ENCODE assay signal across 10 cellular contexts in genomic region chr6:157228421-157229218, GRCh38.
DNase-seq lines count a peak whose midpoint lies in the region; ATAC-seq and TF ChIP-seq lines count a peak whose summit lies in the region.
"Had no signal": no experiment of that assay in that cellular context is flagged by ENCODE, and none has a peak within 500 bp of the region (broad histone marks: within the 10 kb centered on the region; RNA-seq: fewer than 3 reads in every experiment).

No MANE protein-coding gene starts in this region.

- no peak for TF ChIP-seq EP300 in SK-N-SH (IDR thresholded peaks at IDR 0.05; ENCODE audit: borderline replicate concordance in 1 of 2, low read depth in 1 of 2, low read length in 1 of 2)

- WGBS in SK-N-SH (ENCODE audit: low lambda C conversion rate) = 54% methylated on average over 15 of the region's 25 CpGs

- H3K4me3 ChIP-seq in SK-N-SH (ENCODE audit: low read depth in 2 of 2, low read length in 1 of 2) (no peak overlapping the region), PC-3 (ENCODE audit: low read length) (no peak overlapping the region)
- H3K4me3 ChIP-seq: A549, upper lobe of left lung had no signal

- CTCF ChIA-PET in SK-N-SH (lab: Yijun Ruan, JAX) (interaction anchor here (0.5 to 1.8 kb wide), 6 partner anchors 10 to 49 kb away, joined by 3 to 8 read pairs (median 4); no protein-coding TSS in a partner anchor), PC-3 (lab: Charles Lee) (no interaction called here)

- H3K27ac ChIP-seq in SK-N-SH (ENCODE audit: low read depth in 2 of 2, low read length in 1 of 2) (peak overlapping the region in 1 of 2 experiments; percentile 56; a peak in 2 of 4 replicates), PC-3 (ENCODE audit: low read length) (no peak overlapping the region)
- H3K27ac ChIP-seq: A549, upper lobe of left lung had no signal

- intact Hi-C loops in PC-3 (cut with micrococcal nuclease) = no loop called here

- no TSS peak for BruUV-seq in PC-3 (replicated peaks; lab: Mats Ljungman, UMichigan)

- no peaks in the 10 kb centered on the region for H3K9me3 ChIP-seq in SK-N-SH
- no peaks in the 10 kb centered on the region for H3K9me3 ChIP-seq in PC-3 (ENCODE audit: low read length)
- H3K9me3 ChIP-seq: A549, upper lobe of left lung had no signal

- H3K9me2 ChIP-seq in SK-N-SH = no peaks in the 10 kb centered on the region
- H3K9me2 ChIP-seq in PC-3 (replicated peaks; ENCODE audit: low read length) = no peaks in the 10 kb centered on the region

- DNase-seq in SK-N-SH = peak; percentile 87
- peak; percentile 99 for DNase-seq in NCI-H146 (lab: John Stamatoyannopoulos, UW)
- DNase-seq in SHP77 (lab: John Stamatoyannopoulos, UW) = peak; percentile 90 to 94
- peak; percentile 66 for DNase-seq in occipital lobe (lab: John Stamatoyannopoulos, UW)
- DNase-seq in PC-3 = no peak
- DNase-seq in omental fat pad (ENCODE audit: low spot score) = no peak

- H3K4me2 ChIP-seq in SK-N-SH (no peak overlapping the region), PC-3 (ENCODE audit: low read length) (no peak overlapping the region)
- H3K4me2 ChIP-seq: A549 had no signal

- no peaks in the 10 kb centered on the region for H4K20me1 ChIP-seq in SK-N-SH (ENCODE audit: insufficient read depth)
- H4K20me1 ChIP-seq in PC-3 (ENCODE audit: low read length) = no peaks in the 10 kb centered on the region

- H3K27me3 ChIP-seq in SK-N-SH (ENCODE audit: insufficient read depth) (no peaks in the 10 kb centered on the region), PC-3 (ENCODE audit: low read length) (no peaks in the 10 kb centered on the region)
- H3K27me3 ChIP-seq: upper lobe of left lung had no signal

- no peak for TF ChIP-seq RAD21 in SK-N-SH (IDR thresholded peaks at IDR 0.05; ENCODE audit: low read length)

- POLR2A ChIA-PET in SK-N-SH (lab: Yijun Ruan, JAX) = no interaction called here
- POLR2A ChIA-PET in PC-3 (lab: Charles Lee; ENCODE audit: unreplicated experiment) = no interaction called here

- no peak overlapping the region for H3K9ac ChIP-seq in SK-N-SH
- no peak overlapping the region for H3K9ac ChIP-seq in PC-3 (ENCODE audit: low read length)

- H3K36me3 ChIP-seq in SK-N-SH (replicated peaks in 1 of 2; ENCODE audit: control insufficient read depth in 1 of 2, insufficient read depth in 2 of 2, low read length in 1 of 2) (no peaks in the 10 kb centered on the region), PC-3 (ENCODE audit: low read depth, low read length) (no peaks in the 10 kb centered on the region)
- H3K36me3 ChIP-seq: upper lobe of left lung had no signal

- no peak for ATAC-seq in SK-N-SH treated with all-trans-retinoic acid at 6 μM for 48 hours
- no peak for ATAC-seq in HG03520 (IDR thresholded peaks at IDR 0.05; ENCODE audit: unreplicated experiment)
- no peak for ATAC-seq in PC-3
- no peak for ATAC-seq in omental fat pad (ENCODE audit: low FRiP score)

- H3K4me1 ChIP-seq in SK-N-SH (ENCODE audit: control insufficient read depth in 1 of 2, insufficient read depth in 2 of 2, low read depth in 1 of 2, low read length in 1 of 2) (peaks cover 0 to 28% of the 10 kb centered on the region in 2 experiments; a peak in 1 of 4 replicates), PC-3 (ENCODE audit: insufficient read depth, low read length) (no peaks in the 10 kb centered on the region)
- H3K4me1 ChIP-seq: A549 had no signal

- H3K79me2 ChIP-seq in SK-N-SH (ENCODE audit: insufficient read depth) (no peaks in the 10 kb centered on the region), PC-3 (ENCODE audit: low read length) (no peaks in the 10 kb centered on the region)

- no peak overlapping the region for H2AFZ ChIP-seq in SK-N-SH (ENCODE audit: low read depth)
- H2AFZ ChIP-seq in PC-3 (ENCODE audit: low read length) = no peak overlapping the region

- TF ChIP-seq CTCF in SK-N-SH (IDR thresholded peaks at IDR 0.05) (no peak), PC-3 (conservative IDR thresholded peaks at IDR 0.05; ENCODE audit: low read depth, low read length) (no peak), omental fat pad (IDR thresholded peaks at IDR 0.05) (no peak)

- H3F3A ChIP-seq in SK-N-SH (replicated peaks; ENCODE audit: insufficient read depth) (no peaks in the 10 kb centered on the region), PC-3 (ENCODE audit: low read length, unreplicated experiment) (no peaks in the 10 kb centered on the region)

TF ChIP-seq in SK-N-SH, 30 proteins besides CTCF, POLR2A, EP300 and RAD21:
- TF ChIP-seq RFX5 (IDR thresholded peaks at IDR 0.05; ENCODE audit: low read length) (no peak), YY1 (IDR thresholded peaks at IDR 0.05; ENCODE audit: low read depth) (no peak), EZH2phosphoT487 (IDR thresholded peaks at IDR 0.05; ENCODE audit: borderline replicate concordance, low read depth) (no peak), ELF1 (IDR thresholded peaks at IDR 0.05) (no peak), TCF12 (IDR thresholded peaks at IDR 0.05) (no peak), MAX (IDR thresholded peaks at IDR 0.05; ENCODE audit: low read depth) (no peak), SMC3 (IDR thresholded peaks at IDR 0.05; ENCODE audit: low read depth, low read length) (no peak), PBX3 (IDR thresholded peaks at IDR 0.05) (no peak), SIN3A (IDR thresholded peaks at IDR 0.05; ENCODE audit: borderline replicate concordance, low read depth, low read length) (no peak), CHD2 (IDR thresholded peaks at IDR 0.05; ENCODE audit: low read length, partially characterized antibody) (no peak)

TF ChIP-seq in SK-N-SH treated with all-trans-retinoic acid at 6 μM for 48 hours, 23 proteins besides CTCF, POLR2A, EP300 and RAD21:
- TF ChIP-seq TCF4 (CRISPR knock-in tag; IDR thresholded peaks at IDR 0.05; ENCODE audit: borderline replicate concordance) (no peak), ARNTL (CRISPR knock-in tag; IDR thresholded peaks at IDR 0.05; ENCODE audit: borderline replicate concordance, low read depth) (no peak), CSDC2 (CRISPR knock-in tag; IDR thresholded peaks at IDR 0.05) (no peak)

Comparison
In these comparisons a context has a peak if more than half of its experiments do, and no peak if none do; other contexts are left out.
1. DNase-seq: peak in SK-N-SH (single experiment), NCI-H146 (single experiment), SHP77 (2 of 2) and occipital lobe (single experiment); none in PC-3 (single experiment) and omental fat pad (single experiment).